ENCODE assay signal across 7 cellular contexts in genomic region chr2:127388423-127389164, GRCh38. TPM values are rescaled to one million over a fixed set of nuclear protein-coding genes. Genes with fewer than 3 reads are reported as not detected.
A peak's percentile ranks its signal among the peaks of the same experiment; 100 is the strongest.
DNase-seq lines count a peak whose midpoint lies in the region; ATAC-seq and TF ChIP-seq lines count a peak whose summit lies in the region.

No MANE protein-coding gene starts in this region.

- H4K20me1 ChIP-seq in SU-DHL-6 (ENCODE audit: low read depth, low read length) = no peaks in the 10 kb centered on the region; the same call in 1 of the 2 replicates

- H3K4me2 ChIP-seq in SU-DHL-6 (ENCODE audit: low read depth, low read length, poor library complexity, severe bottlenecking) = peak overlapping the region; percentile 98

- H3K9ac ChIP-seq in SU-DHL-6 (ENCODE audit: low read length) = peak overlapping the region; percentile 98

- DNase-seq in fibroblast of mammary gland (ENCODE audit: low read depth) (peak; percentile 56), gastrocnemius medialis (no peak)
- DNase-seq in activated CD8-positive, alpha-beta memory T cell treated with anti-CD3 and anti-CD28 coated beads, Interleukin-2, amount 50 U/mL, for 4 hours = no peak

- intact Hi-C loops in gastrocnemius medialis (cut with DNase I; ENCODE audit: low total_unique reads) = loop anchor here (1.0 to 10.0 kb wide), 5 partner anchors 19 to 324 kb away; partner anchors contain the start of genes IWS1 and SFT2D3

- H3K36me3 ChIP-seq in SU-DHL-6 (ENCODE audit: low read length) (no peaks in the 10 kb centered on the region), gastrocnemius medialis (no peaks in the 10 kb centered on the region)

- peaks cover 33% of the 10 kb centered on the region for H3K79me2 ChIP-seq in SU-DHL-6 (ENCODE audit: insufficient read depth, low read length)

- no peak for TF ChIP-seq CTCF in SU-DHL-6 (IDR thresholded peaks at IDR 0.05; ENCODE audit: insufficient read depth, low read length, poor library complexity, severe bottlenecking)
- no peak for TF ChIP-seq CTCF in fibroblast of mammary gland (conservative IDR thresholded peaks at IDR 0.05; ENCODE audit: control insufficient read depth, insufficient read depth, low read depth, low read length)
- no peak for TF ChIP-seq CTCF in gastrocnemius medialis (IDR thresholded peaks at IDR 0.05 in 4 of 5, conservative IDR thresholded peaks at IDR 0.05 in 1 of 5)

- H3K9me3 ChIP-seq in SU-DHL-6 (ENCODE audit: insufficient read depth, low read length) (no peaks in the 10 kb centered on the region), gastrocnemius medialis (no peaks in the 10 kb centered on the region)

- TF ChIP-seq POLR2A in gastrocnemius medialis (IDR thresholded peaks at IDR 0.05) = no peak

- H3K4me3 ChIP-seq in SU-DHL-6 (ENCODE audit: insufficient read depth, low read length, poor library complexity, severe bottlenecking) (peak overlapping the region; percentile 63), fibroblast of mammary gland (ENCODE audit: control insufficient read depth, low read depth, low read length) (peak overlapping the region; percentile 71), gastrocnemius medialis (peak overlapping the region; percentile 14 to 77 (median 46))

- H3F3A ChIP-seq in SU-DHL-6 (ENCODE audit: insufficient read depth) = peaks cover 26% of the 10 kb centered on the region

- H3K27me3 ChIP-seq in SU-DHL-6 (ENCODE audit: low read length) (no peaks in the 10 kb centered on the region), gastrocnemius medialis (no peaks in the 10 kb centered on the region)

- in situ Hi-C loops in gastrocnemius medialis (cut with MboI; ENCODE audit: low sequenced_read_pairs in 4 of 4) = loop anchor here in 1 of 4 donors (25.0 kb wide), 1 partner anchor 301 kb away; no protein-coding TSS in a partner anchor

- H3K9me2 ChIP-seq in SU-DHL-6 (replicated peaks; ENCODE audit: insufficient read depth, low read length) = no peaks in the 10 kb centered on the region

- H3K27ac ChIP-seq in SU-DHL-6 (ENCODE audit: low read depth, low read length) = peak overlapping the region; percentile 85
- H3K27ac ChIP-seq in gastrocnemius medialis = peak overlapping the region; percentile 81 to 100 (median 98)

- H3K4me1 ChIP-seq in gastrocnemius medialis = peaks cover 28 to 33% of the 10 kb centered on the region in 2 donors

- H2AFZ ChIP-seq in SU-DHL-6 (ENCODE audit: low read depth, low read length, severe bottlenecking) = peak overlapping the region; percentile 50

- ATAC-seq in GM18870 (IDR thresholded peaks at IDR 0.05; ENCODE audit: unreplicated experiment) = peak; percentile 15
- peak; percentile 19 for ATAC-seq in HG02885 (IDR thresholded peaks at IDR 0.05; ENCODE audit: poor library complexity, unreplicated experiment)
- ATAC-seq in gastrocnemius medialis = peak; percentile 1 to 3
- no peak for ATAC-seq in HG03565 (IDR thresholded peaks at IDR 0.05; ENCODE audit: unreplicated experiment)

RNA-seq across cellular contexts. Expression of gene MAP3K2, which starts 0.8 kb away (rescaled TPM):
- total RNA-seq in gastrocnemius medialis = 10 to 100 TPM; 33.8 to 46.4 (median 39.4) TPM

RNA-seq across cellular contexts. Expression of gene PROC, which starts 29.6 kb away (rescaled TPM):
- under 1 TPM in 2 of 4 donors, not detected in 2; 0.29 to 0.58 TPM for total RNA-seq in gastrocnemius medialis
